9 cellular contexts compared by ENCODE assay signal in genomic region chr15:51401872-51402517, GRCh38.
DNase-seq lines count a peak whose midpoint lies in the region; ATAC-seq, FAIRE-seq and TF ChIP-seq lines count a peak whose summit lies in the region.
"Had no signal": no experiment of that assay in that cellular context is flagged by ENCODE, and none has a peak within 500 bp of the region (broad histone marks: within the 10 kb centered on the region; RNA-seq: fewer than 3 reads in every experiment).

No MANE protein-coding gene starts in this region.

- H3K4me1 ChIP-seq in small intestine (ENCODE audit: control insufficient read depth in 2 of 2, insufficient read depth in 1 of 2, low read depth in 1 of 2, low read length in 1 of 2) = no peaks in the 10 kb centered on the region

- DNase-seq in AG08395 (ENCODE audit: low spot score) = peak; percentile 81
- DNase-seq in GM19239 (ENCODE audit: insufficient read length, low spot score) = peak; percentile 28
- DNase-seq in head of caudate nucleus = peak; percentile 30 to 83 (median 60)
- DNase-seq in small intestine = peak; percentile 4
- no peak for DNase-seq in stimulated activated CD4-positive, alpha-beta T cell treated with anti-CD3 and anti-CD28 coated beads, Interleukin-12 subunit alpha, Interleukin-12 subunit beta, amount 100 ng/mL, for 4 hours
- no peak for DNase-seq in NCI-H1105 (lab: John Stamatoyannopoulos, UW)
- DNase-seq in activated CD4-positive, alpha-beta T cell treated with anti-CD3 and anti-CD28 coated beads, Interleukin-2, amount 10 ng/mL, durations not matched to agents 24 days and 14 days = no peak

- no peaks in the 10 kb centered on the region for H3K36me3 Mint-ChIP-seq in activated CD4-positive, alpha-beta T cell treated with anti-CD3 and anti-CD28 coated beads, Interleukin-2, amount 10 ng/mL, durations not matched to agents 24 days and 14 days (ENCODE audit: low read depth)

- H3K4me3 Mint-ChIP-seq in activated CD4-positive, alpha-beta T cell treated with anti-CD3 and anti-CD28 coated beads, Interleukin-2, amount 10 ng/mL, durations not matched to agents 24 days and 14 days = no peak overlapping the region
- H3K4me3 Mint-ChIP-seq: dendritic cell treated with granulocyte-macrophage colony-stimulating factor and Interleukin-4, amounts not matched to agents 40 ng/mL and 50 ng/mL, for 4 days had no signal

- no peaks in the 10 kb centered on the region for H3K9me3 Mint-ChIP-seq in activated CD4-positive, alpha-beta T cell treated with anti-CD3 and anti-CD28 coated beads, Interleukin-2, amount 10 ng/mL, durations not matched to agents 24 days and 14 days
- H3K9me3 Mint-ChIP-seq: dendritic cell treated with granulocyte-macrophage colony-stimulating factor and Interleukin-4, amounts not matched to agents 40 ng/mL and 50 ng/mL, for 4 days had no signal

- H3K27ac Mint-ChIP-seq in activated CD4-positive, alpha-beta T cell treated with anti-CD3 and anti-CD28 coated beads, Interleukin-2, amount 10 ng/mL, durations not matched to agents 24 days and 14 days = no peak overlapping the region
- H3K27ac Mint-ChIP-seq: dendritic cell treated with granulocyte-macrophage colony-stimulating factor and Interleukin-4, amounts not matched to agents 40 ng/mL and 50 ng/mL, for 4 days had no signal

- H3K27ac ChIP-seq in small intestine (ENCODE audit: low read depth in 1 of 2, low read length in 1 of 2) = no peak overlapping the region

- ATAC-seq in SK-N-SH treated with all-trans-retinoic acid at 6 μM for 48 hours = peak; percentile 64

- intact Hi-C loops in head of caudate nucleus (cut with DNase I) = no loop called here
- intact Hi-C loops in activated CD4-positive, alpha-beta T cell treated with anti-CD3 and anti-CD28 coated beads, Interleukin-2, amount 10 ng/mL, durations not matched to agents 24 days and 14 days (cut with micrococcal nuclease) = loop anchor here (2.0 kb wide), 1 partner anchor 239 kb away; no protein-coding TSS in a partner anchor

- no peak overlapping the region for H3K4me3 ChIP-seq in small intestine (ENCODE audit: low read depth in 1 of 2, low read length in 2 of 2)

- FAIRE-seq in GM19239 (lab: Jason Lieb, UNC) (no peak), small intestine (lab: Jason Lieb, UNC) (no peak)

- no peaks in the 10 kb centered on the region for H3K9me3 ChIP-seq in small intestine (ENCODE audit: control insufficient read depth, low read depth)

- H3K27me3 Mint-ChIP-seq in activated CD4-positive, alpha-beta T cell treated with anti-CD3 and anti-CD28 coated beads, Interleukin-2, amount 10 ng/mL, durations not matched to agents 24 days and 14 days = peaks cover 22% of the 10 kb centered on the region

- no peaks in the 10 kb centered on the region for H3K36me3 ChIP-seq in small intestine (ENCODE audit: control insufficient read depth in 2 of 2, insufficient read depth in 2 of 2, low read length in 2 of 2)

- 39 to 55% (median 43%) methylated on average over 12 of the region's 12 CpGs for WGBS in small intestine, 3 donors

- H3K4me1 Mint-ChIP-seq in activated CD4-positive, alpha-beta T cell treated with anti-CD3 and anti-CD28 coated beads, Interleukin-2, amount 10 ng/mL, durations not matched to agents 24 days and 14 days = no peaks in the 10 kb centered on the region

- no peaks in the 10 kb centered on the region for H3K27me3 ChIP-seq in small intestine (ENCODE audit: control insufficient read depth in 2 of 2, insufficient read depth in 2 of 2, low read length in 2 of 2)

TF ChIP-seq in SK-N-SH treated with all-trans-retinoic acid at 6 μM for 48 hours, 23 proteins besides CTCF, POLR2A, EP300 and RAD21 (continues in another document):
- TF ChIP-seq ZNF565 (CRISPR knock-in tag; conservative IDR thresholded peaks at IDR 0.05; ENCODE audit: low read depth) (no peak), SNAI2 (CRISPR knock-in tag; IDR thresholded peaks at IDR 0.05) (no peak), TOX (CRISPR knock-in tag; IDR thresholded peaks at IDR 0.05; ENCODE audit: borderline replicate concordance) (no peak), ZC3H10 (CRISPR knock-in tag; IDR thresholded peaks at IDR 0.05) (no peak), TCF4 (CRISPR knock-in tag; IDR thresholded peaks at IDR 0.05; ENCODE audit: borderline replicate concordance) (no peak), RARB (CRISPR knock-in tag; IDR thresholded peaks at IDR 0.05) (no peak), ISL1 (CRISPR knock-in tag; IDR thresholded peaks at IDR 0.05) (no peak), CREB5 (CRISPR knock-in tag; IDR thresholded peaks at IDR 0.05; ENCODE audit: low read depth) (no peak), POU6F1 (CRISPR knock-in tag; IDR thresholded peaks at IDR 0.05; ENCODE audit: borderline replicate concordance, low read depth) (no peak), CSDC2 (CRISPR knock-in tag; IDR thresholded peaks at IDR 0.05) (no peak), BACH2 (CRISPR knock-in tag; IDR thresholded peaks at IDR 0.05; ENCODE audit: borderline replicate concordance) (no peak), ZFP30 (CRISPR knock-in tag; IDR thresholded peaks at IDR 0.05) (no peak), PATZ1 (CRISPR knock-in tag; IDR thresholded peaks at IDR 0.05; ENCODE audit: borderline replicate concordance) (no peak), GLIS3 (CRISPR knock-in tag; IDR thresholded peaks at IDR 0.05) (no peak), TSHZ2 (CRISPR knock-in tag; IDR thresholded peaks at IDR 0.05) (no peak), OSR1 (CRISPR knock-in tag; IDR thresholded peaks at IDR 0.05) (no peak), ARNTL (CRISPR knock-in tag; IDR thresholded peaks at IDR 0.05; ENCODE audit: borderline replicate concordance, low read depth) (no peak)

Comparison
In these comparisons a context has a peak if more than half of its experiments do, and no peak if none do; other contexts are left out.
1. DNase-seq: peak in AG08395 (single experiment), GM19239 (single experiment), head of caudate nucleus (42 of 42) and small intestine (single experiment); none in stimulated activated CD4-positive, alpha-beta T cell treated with anti-CD3 and anti-CD28 coated beads, Interleukin-12 subunit alpha, Interleukin-12 subunit beta, amount 100 ng/mL, for 4 hours (single experiment), NCI-H1105 (single experiment) and activated CD4-positive, alpha-beta T cell treated with anti-CD3 and anti-CD28 coated beads, Interleukin-2, amount 10 ng/mL, durations not matched to agents 24 days and 14 days (single experiment).